ENCODE assay signal across 9 cellular contexts in the genomic region with DNA sequence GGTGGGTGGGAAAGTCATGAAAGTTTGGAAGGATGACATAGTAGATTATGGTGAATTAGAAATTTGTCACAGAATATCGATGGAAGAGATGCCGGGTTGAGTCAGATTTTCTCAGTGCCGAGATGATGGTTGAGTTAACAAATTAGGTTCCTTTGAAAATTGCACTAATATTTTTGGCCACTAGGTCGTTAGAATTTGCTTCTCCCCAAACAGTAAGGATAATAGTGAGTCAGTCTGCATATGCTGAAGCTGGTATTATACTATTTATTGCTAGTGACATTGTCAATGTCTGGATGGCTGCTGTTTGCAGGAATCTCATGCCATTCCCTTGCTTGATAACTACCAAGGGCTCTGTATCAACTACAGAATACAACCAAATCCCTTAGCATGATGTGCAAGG. TPM values are rescaled to one million over a fixed set of nuclear protein-coding genes. Genes with fewer than 3 reads are reported as not detected.
A peak's percentile ranks its signal among the peaks of the same experiment; 100 is the strongest.
DNase-seq lines count a peak whose midpoint lies in the region; ATAC-seq, FAIRE-seq and TF ChIP-seq lines count a peak whose summit lies in the region.
"Had no signal": no experiment of that assay in that cellular context is flagged by ENCODE, and none has a peak within 500 bp of the region (broad histone marks: within the 10 kb centered on the region; RNA-seq: fewer than 3 reads in every experiment).

No MANE protein-coding gene starts in this region.

- no peak for DNase-seq in CD4-positive, alpha-beta T cell
- DNase-seq in H54 (ENCODE audit: insufficient read length, low spot score) (peak; percentile 6), kidney glomerular epithelial cell (lab: John Stamatoyannopoulos, UW) (peak; percentile 22), NCI-H128 (lab: John Stamatoyannopoulos, UW; ENCODE audit: unreplicated experiment) (no peak)
- DNase-seq in activated naive CD4-positive, alpha-beta T cell treated with anti-CD3 and anti-CD28 coated beads, Interleukin-2, amount 50 U/mL, for 72 hours (ENCODE audit: low spot score in 2 of 2): no peak

- peaks cover 51% of the 10 kb centered on the region for H3K27me3 Mint-ChIP-seq in CD4-positive, alpha-beta T cell

- peak; percentile 91 for FAIRE-seq in H54 (lab: Jason Lieb, UNC)

- H3K27ac ChIP-seq in CD4-positive, alpha-beta T cell (ENCODE audit: low read depth, low read length): no peak overlapping the region

- POLR2A ChIA-PET in CD4-positive, alpha-beta T cell (lab: Charles Lee): no interaction called here

- H3K4me1 Mint-ChIP-seq in CD4-positive, alpha-beta T cell (ENCODE audit: low read depth): no peaks in the 10 kb centered on the region

- no peak overlapping the region for H3K4me3 Mint-ChIP-seq in CD4-positive, alpha-beta T cell

- H3K9me3 ChIP-seq in CD4-positive, alpha-beta T cell (ENCODE audit: control insufficient read depth, low read length): no peaks in the 10 kb centered on the region

- no peak for ATAC-seq in CD4-positive, alpha-beta T cell (ENCODE audit: poor library complexity)
- peak; percentile 81; the same call in 2 of the 3 replicates for ATAC-seq in SK-N-SH treated with all-trans-retinoic acid at 6 μM for 48 hours
- ATAC-seq in activated naive CD4-positive, alpha-beta T cell treated with anti-CD3 and anti-CD28 coated beads, Interleukin-2, amount 50 U/mL, for 72 hours: no peak
- ATAC-seq in GM18517 (IDR thresholded peaks at IDR 0.05; ENCODE audit: unreplicated experiment): no peak
- ATAC-seq in HG02981 (IDR thresholded peaks at IDR 0.05; ENCODE audit: unreplicated experiment): no peak
- ATAC-seq: left lobe of liver had no signal

- H3K27me3 ChIP-seq in CD4-positive, alpha-beta T cell (ENCODE audit: control insufficient read depth, insufficient read depth, low read length): peaks cover 24% of the 10 kb centered on the region

- TF ChIP-seq CTCF in CD4-positive, alpha-beta T cell (IDR thresholded peaks at IDR 0.05): peak; percentile 19

- CTCF ChIA-PET in CD4-positive, alpha-beta T cell (lab: Charles Lee): no interaction called here

- H3K9me3 Mint-ChIP-seq in CD4-positive, alpha-beta T cell: no peaks in the 10 kb centered on the region
- no peaks in the 10 kb centered on the region for H3K9me3 Mint-ChIP-seq in activated naive CD4-positive, alpha-beta T cell treated with anti-CD3 and anti-CD28 coated beads, Interleukin-2, amount 50 U/mL, for 72 hours

- no peak for TF ChIP-seq POLR2A in H54 (IDR thresholded peaks at IDR 0.05; ENCODE audit: low read depth, low read length)

- H3K27ac Mint-ChIP-seq in CD4-positive, alpha-beta T cell: no peak overlapping the region
- no peak overlapping the region for H3K27ac Mint-ChIP-seq in activated naive CD4-positive, alpha-beta T cell treated with anti-CD3 and anti-CD28 coated beads, Interleukin-2, amount 50 U/mL, for 72 hours

- intact Hi-C loops in CD4-positive, alpha-beta T cell (cut with DNase I, micrococcal nuclease): no loop called here

- H3K36me3 Mint-ChIP-seq in CD4-positive, alpha-beta T cell (ENCODE audit: low read depth): no peaks in the 10 kb centered on the region
- H3K36me3 Mint-ChIP-seq in activated naive CD4-positive, alpha-beta T cell treated with anti-CD3 and anti-CD28 coated beads, Interleukin-2, amount 50 U/mL, for 72 hours: no peaks in the 10 kb centered on the region

TF ChIP-seq in SK-N-SH treated with all-trans-retinoic acid at 6 μM for 48 hours, 23 proteins besides CTCF, POLR2A, EP300 and RAD21:
- TF ChIP-seq TCF4 (CRISPR knock-in tag; IDR thresholded peaks at IDR 0.05; ENCODE audit: borderline replicate concordance) (no peak), ZNF70 (CRISPR knock-in tag; IDR thresholded peaks at IDR 0.05) (no peak), ZC3H10 (CRISPR knock-in tag; IDR thresholded peaks at IDR 0.05) (no peak), ZNF8 (CRISPR knock-in tag; IDR thresholded peaks at IDR 0.05) (no peak)
- TF ChIP-seq, protein P1, sequence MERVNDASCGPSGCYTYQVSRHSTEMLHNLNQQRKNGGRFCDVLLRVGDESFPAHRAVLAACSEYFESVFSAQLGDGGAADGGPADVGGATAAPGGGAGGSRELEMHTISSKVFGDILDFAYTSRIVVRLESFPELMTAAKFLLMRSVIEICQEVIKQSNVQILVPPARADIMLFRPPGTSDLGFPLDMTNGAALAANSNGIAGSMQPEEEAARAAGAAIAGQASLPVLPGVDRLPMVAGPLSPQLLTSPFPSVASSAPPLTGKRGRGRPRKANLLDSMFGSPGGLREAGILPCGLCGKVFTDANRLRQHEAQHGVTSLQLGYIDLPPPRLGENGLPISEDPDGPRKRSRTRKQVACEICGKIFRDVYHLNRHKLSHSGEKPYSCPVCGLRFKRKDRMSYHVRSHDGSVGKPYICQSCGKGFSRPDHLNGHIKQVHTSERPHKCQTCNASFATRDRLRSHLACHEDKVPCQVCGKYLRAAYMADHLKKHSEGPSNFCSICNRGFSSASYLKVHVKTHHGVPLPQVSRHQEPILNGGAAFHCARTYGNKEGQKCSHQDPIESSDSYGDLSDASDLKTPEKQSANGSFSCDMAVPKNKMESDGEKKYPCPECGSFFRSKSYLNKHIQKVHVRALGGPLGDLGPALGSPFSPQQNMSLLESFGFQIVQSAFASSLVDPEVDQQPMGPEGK (CRISPR knock-in tag; IDR thresholded peaks at IDR 0.05; ENCODE audit: borderline replicate concordance): no peak

RNA-seq across cellular contexts. Expression of gene MINDY3, which starts 37.7 kb away (rescaled TPM):
- total RNA-seq in CD4-positive, alpha-beta T cell: 10 to 100 TPM; 39.8 to 40.6 TPM
- total RNA-seq in activated naive CD4-positive, alpha-beta T cell treated with anti-CD3 and anti-CD28 coated beads, Interleukin-2, amount 50 U/mL, for 72 hours: 10 to 100 TPM; 14.4 to 15.9 TPM

Comparison
In these comparisons a context has a peak if more than half of its experiments do, and no peak if none do; other contexts are left out.
1. DNase-seq: peak in H54 (single experiment) and kidney glomerular epithelial cell (single experiment); none in CD4-positive, alpha-beta T cell (0 of 10), activated naive CD4-positive, alpha-beta T cell treated with anti-CD3 and anti-CD28 coated beads, Interleukin-2, amount 50 U/mL, for 72 hours (0 of 2) and NCI-H128 (single experiment).